Comparison of ENCODE assay signal across 9 cellular contexts in the genomic region with DNA sequence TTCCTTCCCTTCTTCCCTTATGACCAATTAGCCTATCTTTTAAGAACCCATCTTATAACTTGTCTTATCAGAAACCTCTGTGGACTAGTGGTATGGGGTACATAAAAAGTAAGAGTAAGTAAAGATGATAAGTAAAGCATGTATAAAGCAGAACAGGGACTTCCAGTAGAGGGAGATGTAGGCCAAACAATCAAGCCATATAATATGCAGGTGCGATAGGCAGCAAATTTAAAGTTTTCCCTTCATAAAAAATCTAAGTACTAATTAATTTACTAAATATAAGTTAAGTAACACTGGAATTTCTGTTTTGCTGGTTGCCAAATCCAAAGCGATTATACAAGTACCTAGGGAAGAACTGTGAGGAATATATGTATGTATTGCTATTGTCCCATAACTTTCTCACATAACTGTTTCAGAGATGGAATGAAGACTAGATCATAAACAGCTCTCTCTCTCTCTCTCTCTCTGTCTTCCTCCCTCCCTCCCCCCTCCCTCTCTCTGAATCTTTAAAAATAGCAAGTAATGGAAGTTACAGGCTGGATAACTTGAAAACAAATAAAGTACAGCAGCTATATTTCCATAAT. TPM values are rescaled to one million over a fixed set of nuclear protein-coding genes. Genes with fewer than 3 reads are reported as not detected.
DNase-seq lines count a peak whose midpoint lies in the region; ATAC-seq, FAIRE-seq and TF ChIP-seq lines count a peak whose summit lies in the region.
"Had no signal": no experiment of that assay in that cellular context is flagged by ENCODE, and none has a peak within 500 bp of the region (broad histone marks: within the 10 kb centered on the region; RNA-seq: fewer than 3 reads in every experiment).

No MANE protein-coding gene starts in this region.

- no peaks in the 10 kb centered on the region for H3K36me3 ChIP-seq in pancreas
- peaks cover 0 to 3% of the 10 kb centered on the region in 2 donors for H3K36me3 ChIP-seq in small intestine (ENCODE audit: control insufficient read depth in 2 of 2, insufficient read depth in 2 of 2, low read length in 2 of 2)

- H3K36me3 Mint-ChIP-seq in brain: no peaks in the 10 kb centered on the region

- peak; percentile 91 for FAIRE-seq in A204.1 (lab: Jason Lieb, UNC)
- peak; percentile 29 for FAIRE-seq in pancreas (lab: Jason Lieb, UNC)
- FAIRE-seq in small intestine (lab: Jason Lieb, UNC): no peak

- peak; percentile 18 for DNase-seq in LoVo (ENCODE audit: low spot score)
- no peak for DNase-seq in pancreas
- DNase-seq in small intestine: no peak

- H3K27ac Mint-ChIP-seq in brain: no peak overlapping the region
- H3K27ac Mint-ChIP-seq: activated naive CD4-positive, alpha-beta T cell treated with anti-CD3 and anti-CD28 coated beads, Interleukin-2, amount 50 U/mL, for 24 hours had no signal

- intact Hi-C loops in pancreas (cut with DNase I): no loop called here

- ATAC-seq in GM18517 (IDR thresholded peaks at IDR 0.05; ENCODE audit: unreplicated experiment) (peak; percentile 49), pancreas (peak in 3 of 4 donors; percentile 38 to 69 (median 61)), GM21526 (IDR thresholded peaks at IDR 0.05; ENCODE audit: low FRiP score, unreplicated experiment) (no peak), GM21381 (IDR thresholded peaks at IDR 0.05; ENCODE audit: unreplicated experiment) (no peak)

- H3K9me3 ChIP-seq in pancreas: no peaks in the 10 kb centered on the region
- H3K9me3 ChIP-seq in small intestine (ENCODE audit: control insufficient read depth, low read depth): no peaks in the 10 kb centered on the region

- H3K4me3 ChIP-seq in pancreas (no peak overlapping the region), small intestine (ENCODE audit: low read depth in 1 of 2, low read length in 2 of 2) (no peak overlapping the region)

- no peaks in the 10 kb centered on the region for H3K27me3 Mint-ChIP-seq in brain
- H3K27me3 Mint-ChIP-seq: activated naive CD4-positive, alpha-beta T cell treated with anti-CD3 and anti-CD28 coated beads, Interleukin-2, amount 50 U/mL, for 24 hours had no signal

- H3K27me3 ChIP-seq in pancreas: no peaks in the 10 kb centered on the region
- no peaks in the 10 kb centered on the region for H3K27me3 ChIP-seq in small intestine (ENCODE audit: control insufficient read depth in 2 of 2, insufficient read depth in 2 of 2, low read length in 2 of 2)

- peak; percentile 66 to 76 for TF ChIP-seq CTCF in brain (conservative IDR thresholded peaks at IDR 0.05)
- peak in 2 of 4 donors; percentile 18 to 21 for TF ChIP-seq CTCF in pancreas (IDR thresholded peaks at IDR 0.05)

- WGBS in pancreas, 2 donors: 37 to 45% methylated on average over 2 of the region's 2 CpGs
- 70 to 88% (median 81%) methylated on average over 2 of the region's 2 CpGs for WGBS in small intestine, 3 donors

- H3K4me1 Mint-ChIP-seq in brain: no peaks in the 10 kb centered on the region

- H3K4me3 Mint-ChIP-seq in brain: no peak overlapping the region
- H3K4me3 Mint-ChIP-seq: activated naive CD4-positive, alpha-beta T cell treated with anti-CD3 and anti-CD28 coated beads, Interleukin-2, amount 50 U/mL, for 24 hours had no signal

- H3K9me3 Mint-ChIP-seq in brain: no peaks in the 10 kb centered on the region
- H3K9me3 Mint-ChIP-seq: activated naive CD4-positive, alpha-beta T cell treated with anti-CD3 and anti-CD28 coated beads, Interleukin-2, amount 50 U/mL, for 24 hours had no signal

- no peak overlapping the region for H3K27ac ChIP-seq in pancreas
- H3K27ac ChIP-seq in small intestine (ENCODE audit: low read depth in 1 of 2, low read length in 1 of 2): no peak overlapping the region

- H3K4me1 ChIP-seq in pancreas (no peaks in the 10 kb centered on the region), small intestine (ENCODE audit: control insufficient read depth in 2 of 2, insufficient read depth in 1 of 2, low read depth in 1 of 2, low read length in 1 of 2) (no peaks in the 10 kb centered on the region)

RNA-seq across cellular contexts. Expression of a gene that starts 25.7 kb away (rescaled TPM):
- polyA plus RNA-seq in brain (ENCODE audit: insufficient read depth, low read depth, low replicate concordance) (1.7 TPM), pancreas (1 to 10 TPM; 5.6 to 6.4 TPM), small intestine (10 to 100 TPM in 1 of 3 donors, 1 to 10 TPM in 2; 4.3 to 12.1 (median 9.2) TPM)
- total RNA-seq in pancreas: 1 to 10 TPM; 3.5 to 9.5 (median 6.1) TPM

RNA-seq across cellular contexts. Expression of a gene that starts 25.8 kb away (rescaled TPM):
- polyA plus RNA-seq in brain (ENCODE audit: insufficient read depth, low read depth, low replicate concordance) (14.8 TPM), pancreas (10 to 100 TPM; 22.4 to 29.2 TPM), small intestine (10 to 100 TPM; 40.5 to 61.7 (median 45.1) TPM)
- total RNA-seq in pancreas: 10 to 100 TPM; 12.0 to 17.4 (median 15.1) TPM

Comparison
In these comparisons a context has a peak if more than half of its experiments do, and no peak if none do; other contexts are left out.
1. ATAC-seq: peak in GM18517 (single experiment) and pancreas (3 of 4); none in GM21526 (single experiment) and GM21381 (single experiment).